9 cellular contexts compared by ENCODE assay signal in genomic region chr4:6331018-6331417, GRCh38.
DNase-seq lines count a peak whose midpoint lies in the region; FAIRE-seq and TF ChIP-seq lines count a peak whose summit lies in the region.
"Had no signal": no experiment of that assay in that cellular context is flagged by ENCODE, and none has a peak within 500 bp of the region (broad histone marks: within the 10 kb centered on the region; RNA-seq: fewer than 3 reads in every experiment).

No MANE protein-coding gene starts in this region.

- DNase-seq in AG09319 (ENCODE audit: extremely low read depth, low read depth), result no peak
- DNase-seq in GM12864 (ENCODE audit: low read depth), result no peak
- DNase-seq in hepatic stellate cell (ENCODE audit: low spot score), result peak; percentile 41
- peak; percentile 41 for DNase-seq in urothelium cell line (ENCODE audit: low spot score)
- no peak for DNase-seq in substantia nigra (lab: John Stamatoyannopoulos, UW)
- DNase-seq in NCI-H226, result no peak
- no peak for DNase-seq in NCI-H1417 treated with DMSO at 0.1 percent for 48 hours (lab: John Stamatoyannopoulos, UW)

- no peaks in the 10 kb centered on the region for H3K36me3 ChIP-seq in SU-DHL-6 (ENCODE audit: low read length)

- H3K4me3 ChIP-seq in GM12864 (ENCODE audit: low read depth, low read length), result no peak overlapping the region
- no peak overlapping the region for H3K4me3 ChIP-seq in SU-DHL-6 (ENCODE audit: insufficient read depth, low read length, poor library complexity, severe bottlenecking)

- no peaks in the 10 kb centered on the region for H4K20me1 ChIP-seq in SU-DHL-6 (ENCODE audit: low read depth, low read length)

- FAIRE-seq in urothelium cell line (lab: Jason Lieb, UNC), result no peak
- FAIRE-seq: colon had no signal

- H3F3A ChIP-seq in SU-DHL-6 (ENCODE audit: insufficient read depth), result no peaks in the 10 kb centered on the region

- no peak overlapping the region for H3K9ac ChIP-seq in SU-DHL-6 (ENCODE audit: low read length)

- no peaks in the 10 kb centered on the region for H3K79me2 ChIP-seq in SU-DHL-6 (ENCODE audit: insufficient read depth, low read length)

- no peak overlapping the region for H2AFZ ChIP-seq in SU-DHL-6 (ENCODE audit: low read depth, low read length, severe bottlenecking)

- no peaks in the 10 kb centered on the region for H3K9me2 ChIP-seq in SU-DHL-6 (replicated peaks; ENCODE audit: insufficient read depth, low read length)

- H3K27me3 ChIP-seq in SU-DHL-6 (ENCODE audit: low read length), result no peaks in the 10 kb centered on the region

- no peak overlapping the region for H3K4me2 ChIP-seq in SU-DHL-6 (ENCODE audit: low read depth, low read length, poor library complexity, severe bottlenecking)

- H3K27ac ChIP-seq in SU-DHL-6 (ENCODE audit: low read depth, low read length), result no peak overlapping the region
- no peak overlapping the region for H3K27ac ChIP-seq in substantia nigra (ENCODE audit: low read depth, low read length, poor library complexity, severe bottlenecking)

- TF ChIP-seq CTCF in AG09319 (IDR thresholded peaks at IDR 0.05; ENCODE audit: low read depth, low read length), result peak; percentile 53
- peak; percentile 76 for TF ChIP-seq CTCF in GM12864 (IDR thresholded peaks at IDR 0.05; ENCODE audit: low read depth, low read length, missing control alignments)
- TF ChIP-seq CTCF in SU-DHL-6 (IDR thresholded peaks at IDR 0.05; ENCODE audit: insufficient read depth, low read length, poor library complexity, severe bottlenecking), result peak; percentile 47

- no peaks in the 10 kb centered on the region for H3K9me3 ChIP-seq in SU-DHL-6 (ENCODE audit: insufficient read depth, low read length)

Comparison
In these comparisons a context has a peak if more than half of its experiments do, and no peak if none do; other contexts are left out.
1. DNase-seq: peak in hepatic stellate cell (single experiment) and urothelium cell line (single experiment); none in AG09319 (single experiment), GM12864 (single experiment), substantia nigra (0 of 49), NCI-H226 (single experiment) and NCI-H1417 treated with DMSO at 0.1 percent for 48 hours (single experiment).
2. Peak in every context shown above with its lines, with median percentiles within 50 percentile points of each other: CTCF ChIP-seq.